Comparison of ENCODE assay signal across 1 cellular context in the genomic region with DNA sequence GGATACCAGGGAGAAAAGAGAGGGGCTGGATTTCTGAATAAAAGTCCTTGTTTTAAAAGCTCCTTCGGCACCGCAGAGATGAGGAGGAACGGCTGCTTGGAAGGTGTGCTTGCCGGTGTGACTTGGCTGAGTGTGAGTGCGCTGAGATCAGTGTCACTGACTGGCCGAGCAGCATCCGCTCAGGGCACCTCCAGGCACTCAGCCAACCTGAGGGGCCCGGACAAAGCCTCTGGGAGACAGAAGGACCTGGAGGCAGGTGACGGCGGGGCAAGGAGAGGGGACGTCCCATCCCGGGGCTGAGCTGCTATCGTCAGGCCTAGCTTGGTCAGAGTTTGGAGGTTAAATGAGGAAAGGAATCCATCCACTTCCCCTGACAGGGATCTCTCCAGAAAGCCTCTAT.
TF ChIP-seq lines count a peak whose summit lies in the region.

No MANE protein-coding gene starts in this region.

TF ChIP-seq in WTC11, 78 proteins besides CTCF, POLR2A, EP300 and RAD21 (continued from another document):
- TF ChIP-seq, protein P1, sequence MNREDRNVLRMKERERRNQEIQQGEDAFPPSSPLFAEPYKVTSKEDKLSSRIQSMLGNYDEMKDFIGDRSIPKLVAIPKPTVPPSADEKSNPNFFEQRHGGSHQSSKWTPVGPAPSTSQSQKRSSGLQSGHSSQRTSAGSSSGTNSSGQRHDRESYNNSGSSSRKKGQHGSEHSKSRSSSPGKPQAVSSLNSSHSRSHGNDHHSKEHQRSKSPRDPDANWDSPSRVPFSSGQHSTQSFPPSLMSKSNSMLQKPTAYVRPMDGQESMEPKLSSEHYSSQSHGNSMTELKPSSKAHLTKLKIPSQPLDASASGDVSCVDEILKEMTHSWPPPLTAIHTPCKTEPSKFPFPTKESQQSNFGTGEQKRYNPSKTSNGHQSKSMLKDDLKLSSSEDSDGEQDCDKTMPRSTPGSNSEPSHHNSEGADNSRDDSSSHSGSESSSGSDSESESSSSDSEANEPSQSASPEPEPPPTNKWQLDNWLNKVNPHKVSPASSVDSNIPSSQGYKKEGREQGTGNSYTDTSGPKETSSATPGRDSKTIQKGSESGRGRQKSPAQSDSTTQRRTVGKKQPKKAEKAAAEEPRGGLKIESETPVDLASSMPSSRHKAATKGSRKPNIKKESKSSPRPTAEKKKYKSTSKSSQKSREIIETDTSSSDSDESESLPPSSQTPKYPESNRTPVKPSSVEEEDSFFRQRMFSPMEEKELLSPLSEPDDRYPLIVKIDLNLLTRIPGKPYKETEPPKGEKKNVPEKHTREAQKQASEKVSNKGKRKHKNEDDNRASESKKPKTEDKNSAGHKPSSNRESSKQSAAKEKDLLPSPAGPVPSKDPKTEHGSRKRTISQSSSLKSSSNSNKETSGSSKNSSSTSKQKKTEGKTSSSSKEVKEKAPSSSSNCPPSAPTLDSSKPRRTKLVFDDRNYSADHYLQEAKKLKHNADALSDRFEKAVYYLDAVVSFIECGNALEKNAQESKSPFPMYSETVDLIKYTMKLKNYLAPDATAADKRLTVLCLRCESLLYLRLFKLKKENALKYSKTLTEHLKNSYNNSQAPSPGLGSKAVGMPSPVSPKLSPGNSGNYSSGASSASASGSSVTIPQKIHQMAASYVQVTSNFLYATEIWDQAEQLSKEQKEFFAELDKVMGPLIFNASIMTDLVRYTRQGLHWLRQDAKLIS (CRISPR knock-in tag; IDR thresholded peaks at IDR 0.05; ENCODE audit: borderline replicate concordance): no peak
- no peak for TF ChIP-seq FOXJ3 (CRISPR knock-in tag; IDR thresholded peaks at IDR 0.05; ENCODE audit: borderline replicate concordance)
- TF ChIP-seq MLX (CRISPR knock-in tag; IDR thresholded peaks at IDR 0.05): no peak
- no peak for TF ChIP-seq PRDM15 (CRISPR knock-in tag; IDR thresholded peaks at IDR 0.05)
- no peak for TF ChIP-seq ZNF416 (CRISPR knock-in tag; IDR thresholded peaks at IDR 0.05)
- no peak for TF ChIP-seq ZBTB21 (CRISPR knock-in tag; IDR thresholded peaks at IDR 0.05; ENCODE audit: borderline replicate concordance)
- TF ChIP-seq, protein P2, sequence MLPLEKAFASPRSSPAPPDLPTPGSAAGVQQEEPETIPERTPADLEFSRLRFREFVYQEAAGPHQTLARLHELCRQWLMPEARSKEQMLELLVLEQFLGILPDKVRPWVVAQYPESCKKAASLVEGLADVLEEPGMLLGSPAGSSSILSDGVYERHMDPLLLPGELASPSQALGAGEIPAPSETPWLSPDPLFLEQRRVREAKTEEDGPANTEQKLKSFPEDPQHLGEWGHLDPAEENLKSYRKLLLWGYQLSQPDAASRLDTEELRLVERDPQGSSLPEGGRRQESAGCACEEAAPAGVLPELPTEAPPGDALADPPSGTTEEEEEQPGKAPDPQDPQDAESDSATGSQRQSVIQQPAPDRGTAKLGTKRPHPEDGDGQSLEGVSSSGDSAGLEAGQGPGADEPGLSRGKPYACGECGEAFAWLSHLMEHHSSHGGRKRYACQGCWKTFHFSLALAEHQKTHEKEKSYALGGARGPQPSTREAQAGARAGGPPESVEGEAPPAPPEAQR (CRISPR knock-in tag; IDR thresholded peaks at IDR 0.05): no peak
TF ChIP-seq in WTC11: peak in this region for 0.
